17 cellular contexts compared by ENCODE assay signal in genomic region chr14:95667251-95667693, GRCh38. TPM values are rescaled to one million over a fixed set of nuclear protein-coding genes. Genes with fewer than 3 reads are reported as not detected.
DNase-seq lines count a peak whose midpoint lies in the region; ATAC-seq and TF ChIP-seq lines count a peak whose summit lies in the region.
"Had no signal": no experiment of that assay in that cellular context is flagged by ENCODE, and none has a peak within 500 bp of the region (broad histone marks: within the 10 kb centered on the region; RNA-seq: fewer than 3 reads in every experiment).

No MANE protein-coding gene starts in this region.

- H3K9me3 Mint-ChIP-seq in stimulated activated naive CD8-positive, alpha-beta T cell treated with anti-CD3 and anti-CD28 coated beads, Interleukin-15, amount 100 ng/mL, for 72 hours, result no peaks in the 10 kb centered on the region
- no peaks in the 10 kb centered on the region for H3K9me3 Mint-ChIP-seq in activated B cell treated with CpG ODN at 0.5 μM for 24 hours

- ATAC-seq in stimulated activated naive CD8-positive, alpha-beta T cell treated with anti-CD3 and anti-CD28 coated beads, Interleukin-15, Interleukin-2, amounts not matched to agents 100 U/mL and 50 U/mL, for 24 hours, result no peak
- ATAC-seq in stimulated activated naive CD8-positive, alpha-beta T cell treated with anti-CD3 and anti-CD28 coated beads, Interleukin-15, amount 100 ng/mL, for 72 hours, result no peak
- ATAC-seq in activated B cell treated with CpG ODN at 0.5 μM for 24 hours (ENCODE audit: low read depth), result peak; percentile 72
- ATAC-seq in GM21825 (IDR thresholded peaks at IDR 0.05; ENCODE audit: unreplicated experiment), result no peak
- ATAC-seq in HG03159 (IDR thresholded peaks at IDR 0.05; ENCODE audit: unreplicated experiment), result no peak
- ATAC-seq: activated CD8-positive, alpha-beta memory T cell treated with anti-CD3 and anti-CD28 coated beads, Interleukin-2, amount 10 ng/mL, durations not matched to agents 7 days and 5 days; HCT116 had no signal

- peaks cover 19% of the 10 kb centered on the region for H3K27me3 Mint-ChIP-seq in stimulated activated naive CD8-positive, alpha-beta T cell treated with anti-CD3 and anti-CD28 coated beads, Interleukin-15, amount 100 ng/mL, for 72 hours
- peaks cover 40% of the 10 kb centered on the region for H3K27me3 Mint-ChIP-seq in activated B cell treated with CpG ODN at 0.5 μM for 24 hours

- peaks cover 9% of the 10 kb centered on the region for H3K36me3 Mint-ChIP-seq in activated B cell treated with CpG ODN at 0.5 μM for 24 hours (ENCODE audit: low read depth)
- H3K36me3 Mint-ChIP-seq: activated CD8-positive, alpha-beta memory T cell treated with anti-CD3 and anti-CD28 coated beads, Interleukin-2, amount 10 ng/mL, durations not matched to agents 7 days and 5 days had no signal

- CTCF ChIA-PET in activated B cell treated with CpG ODN at 0.5 μM for 24 hours (lab: Charles Lee), result interaction anchor here (1.0 to 5.3 kb wide), 4 partner anchors 7 to 107 kb away, joined by 3 to 26 read pairs (median 4); no protein-coding TSS in a partner anchor

- peak; percentile 9 for DNase-seq in stimulated activated naive CD8-positive, alpha-beta T cell treated with anti-CD3 and anti-CD28 coated beads, Interleukin-15, Interleukin-2, amounts not matched to agents 100 U/mL and 50 U/mL, for 24 hours
- no peak for DNase-seq in stimulated activated naive CD8-positive, alpha-beta T cell treated with anti-CD3 and anti-CD28 coated beads, Interleukin-15, amount 100 ng/mL, for 72 hours
- DNase-seq in NCI-H146 (lab: John Stamatoyannopoulos, UW) (peak; percentile 95), activated B cell treated with CpG ODN at 0.5 μM for 24 hours (peak; percentile 29), LoVo (ENCODE audit: low spot score) (no peak)
- DNase-seq in activated CD4-positive, alpha-beta T cell treated with anti-CD3 and anti-CD28 coated beads for 48 hours, result no peak
- DNase-seq: activated CD8-positive, alpha-beta memory T cell treated with anti-CD3 and anti-CD28 coated beads, Interleukin-2, amount 10 ng/mL, durations not matched to agents 7 days and 5 days; activated naive CD4-positive, alpha-beta T cell; mesenchymal stem cell; NK-92 treated with Interleukin-12 subunit alpha and Interleukin-12 subunit beta, amount 100 ng/mL, for 24 hours had no signal

- H3K27ac Mint-ChIP-seq in stimulated activated naive CD8-positive, alpha-beta T cell treated with anti-CD3 and anti-CD28 coated beads, Interleukin-15, amount 100 ng/mL, for 72 hours, result no peak overlapping the region
- peak overlapping the region; percentile 90 for H3K27ac Mint-ChIP-seq in activated B cell treated with CpG ODN at 0.5 μM for 24 hours
- H3K27ac Mint-ChIP-seq: activated CD8-positive, alpha-beta memory T cell treated with anti-CD3 and anti-CD28 coated beads, Interleukin-2, amount 10 ng/mL, durations not matched to agents 7 days and 5 days had no signal

- TF ChIP-seq CTCF in activated B cell treated with CpG ODN at 0.5 μM for 24 hours (IDR thresholded peaks at IDR 0.05), result no peak

- H3K4me1 Mint-ChIP-seq in stimulated activated naive CD8-positive, alpha-beta T cell treated with anti-CD3 and anti-CD28 coated beads, Interleukin-15, amount 100 ng/mL, for 72 hours, result peaks cover 10% of the 10 kb centered on the region
- H3K4me1 Mint-ChIP-seq in activated B cell treated with CpG ODN at 0.5 μM for 24 hours, result peaks cover 88% of the 10 kb centered on the region
- H3K4me1 Mint-ChIP-seq: activated CD8-positive, alpha-beta memory T cell treated with anti-CD3 and anti-CD28 coated beads, Interleukin-2, amount 10 ng/mL, durations not matched to agents 7 days and 5 days had no signal

- POLR2A ChIA-PET in activated B cell treated with CpG ODN at 0.5 μM for 24 hours (lab: Charles Lee), result interaction anchor here (0.6 to 7.2 kb wide), 7 partner anchors 13 to 159 kb away, joined by 3 to 68 read pairs (median 4); no protein-coding TSS in a partner anchor

- intact Hi-C loops in activated B cell treated with CpG ODN at 0.5 μM for 24 hours (cut with micrococcal nuclease), result no loop called here

- no peak overlapping the region for H3K4me3 Mint-ChIP-seq in stimulated activated naive CD8-positive, alpha-beta T cell treated with anti-CD3 and anti-CD28 coated beads, Interleukin-15, amount 100 ng/mL, for 72 hours
- peak overlapping the region; percentile 51 for H3K4me3 Mint-ChIP-seq in activated B cell treated with CpG ODN at 0.5 μM for 24 hours
- H3K4me3 Mint-ChIP-seq: activated CD8-positive, alpha-beta memory T cell treated with anti-CD3 and anti-CD28 coated beads, Interleukin-2, amount 10 ng/mL, durations not matched to agents 7 days and 5 days had no signal

RNA-seq across cellular contexts. Expression of gene TCL1B, which starts 19.0 kb away (rescaled TPM):
- total RNA-seq in activated B cell treated with CpG ODN at 0.5 μM for 24 hours, result 1.1 and 1.2 TPM in 2 replicates
- total RNA-seq: activated CD8-positive, alpha-beta memory T cell treated with anti-CD3 and anti-CD28 coated beads, Interleukin-2, amount 10 ng/mL, durations not matched to agents 7 days and 5 days; HT1080; osteocyte; thoracic aorta had no signal

RNA-seq across cellular contexts. Expression of gene TCL1A, which starts 46.7 kb away (rescaled TPM):
- 228 and 234 TPM in 2 replicates for total RNA-seq in activated B cell treated with CpG ODN at 0.5 μM for 24 hours
- total RNA-seq: A673; activated CD8-positive, alpha-beta memory T cell treated with anti-CD3 and anti-CD28 coated beads, Interleukin-2, amount 10 ng/mL, durations not matched to agents 7 days and 5 days; osteocyte; thoracic aorta had no signal

Comparison
In these comparisons a context has a peak if more than half of its experiments do, and no peak if none do; other contexts are left out.
1. DNase-seq: peak in stimulated activated naive CD8-positive, alpha-beta T cell treated with anti-CD3 and anti-CD28 coated beads, Interleukin-15, Interleukin-2, amounts not matched to agents 100 U/mL and 50 U/mL, for 24 hours (single experiment), NCI-H146 (single experiment) and activated B cell treated with CpG ODN at 0.5 μM for 24 hours (single experiment); none in stimulated activated naive CD8-positive, alpha-beta T cell treated with anti-CD3 and anti-CD28 coated beads, Interleukin-15, amount 100 ng/mL, for 72 hours (0 of 2), LoVo (single experiment) and activated CD4-positive, alpha-beta T cell treated with anti-CD3 and anti-CD28 coated beads for 48 hours (single experiment).